In the genomic region with DNA sequence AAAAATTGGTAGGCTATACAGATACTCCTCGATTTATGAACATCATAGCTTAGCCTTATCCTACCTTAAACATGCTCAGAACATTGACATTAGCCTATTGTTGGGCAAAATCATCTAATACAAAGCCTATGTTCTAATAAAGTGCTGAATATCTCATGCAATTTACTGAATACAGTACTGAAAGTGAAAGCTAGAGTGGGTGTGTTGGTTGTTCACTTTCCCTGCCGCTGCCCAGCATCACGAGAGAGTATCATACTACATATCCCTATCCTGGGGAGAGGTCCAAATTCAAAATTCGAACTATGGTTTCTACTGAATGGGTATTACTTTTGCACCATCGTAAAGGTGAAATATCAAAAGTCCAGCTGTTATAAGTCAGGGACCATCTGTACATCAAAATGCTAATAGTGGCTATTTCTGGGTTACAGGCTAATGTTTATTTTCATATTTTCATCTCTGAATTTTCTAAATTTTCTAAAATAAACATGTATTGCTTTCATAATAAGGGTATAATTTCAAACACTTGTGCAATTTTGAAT, we compare ENCODE assay signal across 17 cellular contexts. TPM values are rescaled to one million over a fixed set of nuclear protein-coding genes. Genes with fewer than 3 reads are reported as not detected.
A peak's percentile ranks its signal among the peaks of the same experiment; 100 is the strongest.
DNase-seq lines count a peak whose midpoint lies in the region; ATAC-seq and TF ChIP-seq lines count a peak whose summit lies in the region.
"Had no signal": no experiment of that assay in that cellular context is flagged by ENCODE, and none has a peak within 500 bp of the region (broad histone marks: within the 10 kb centered on the region; RNA-seq: fewer than 3 reads in every experiment).

No MANE protein-coding gene starts in this region.

- intact Hi-C loops in activated CD4-positive, alpha-beta T cell treated with anti-CD3 and anti-CD28 coated beads, Interleukin-2, amount 10 ng/mL, durations not matched to agents 24 days and 14 days (cut with micrococcal nuclease) = no loop called here
- intact Hi-C loops in OCI-LY7 (cut with micrococcal nuclease; ENCODE audit: unreplicated experiment) = no loop called here

- no peaks in the 10 kb centered on the region for H3K27me3 ChIP-seq in subcutaneous abdominal adipose tissue (ENCODE audit: control insufficient read depth in 5 of 5, insufficient read depth in 4 of 5, low read length in 5 of 5)
- H3K27me3 ChIP-seq: thyroid gland had no signal

- H3K9me3 ChIP-seq in OCI-LY7 (ENCODE audit: low read length) = 0 out of 2 replicates have a peak, but pooled peaks cover 3% of the 10 kb centered on the region
- H3K9me3 ChIP-seq in subcutaneous abdominal adipose tissue (ENCODE audit: control insufficient read depth in 5 of 5, low read length in 5 of 5) = peaks cover 0 to 9% (median 3%) of the 10 kb centered on the region in 5 donors
- H3K9me3 ChIP-seq: thyroid gland had no signal

- no TSS peak for BruUV-seq in OCI-LY7 (replicated peaks; lab: Mats Ljungman, UMichigan)

- H3K79me2 ChIP-seq in OCI-LY7 (ENCODE audit: insufficient read depth, low read depth, low read length) = no peaks in the 10 kb centered on the region

- H2AFZ ChIP-seq in OCI-LY7 (ENCODE audit: low read length) = peak overlapping the region; percentile 71

- POLR2A ChIA-PET in OCI-LY7 (lab: Charles Lee) = interaction anchor here (1.0 kb wide), 1 partner anchor 87 kb away, joined by 4 read pairs; no protein-coding TSS in a partner anchor

- H3K4me1 Mint-ChIP-seq in activated CD4-positive, alpha-beta T cell treated with anti-CD3 and anti-CD28 coated beads, Interleukin-2, amount 10 ng/mL, durations not matched to agents 24 days and 14 days = no peaks in the 10 kb centered on the region

- H3K9me3 Mint-ChIP-seq in activated CD4-positive, alpha-beta T cell treated with anti-CD3 and anti-CD28 coated beads, Interleukin-2, amount 10 ng/mL, durations not matched to agents 24 days and 14 days = no peaks in the 10 kb centered on the region

- CTCF ChIA-PET in OCI-LY7 (lab: Charles Lee; ENCODE audit: unreplicated experiment) = no interaction called here

- no peak for TF ChIP-seq CTCF in OCI-LY7 (conservative IDR thresholded peaks at IDR 0.05; ENCODE audit: low read length)

- peak overlapping the region; percentile 57 for H3K4me2 ChIP-seq in OCI-LY7 (ENCODE audit: low read length)

- H3K27me3 Mint-ChIP-seq in activated CD4-positive, alpha-beta T cell treated with anti-CD3 and anti-CD28 coated beads, Interleukin-2, amount 10 ng/mL, durations not matched to agents 24 days and 14 days = peaks cover 12% of the 10 kb centered on the region

- H3K9ac ChIP-seq in subcutaneous abdominal adipose tissue (ENCODE audit: low read length in 5 of 5) = no peak overlapping the region

- DNase-seq in activated CD4-positive, alpha-beta T cell treated with anti-CD3 and anti-CD28 coated beads, Interleukin-2, amount 10 ng/mL, durations not matched to agents 24 days and 14 days = peak; percentile 36
- DNase-seq in activated CD4-positive, alpha-beta T cell treated with anti-CD3 and anti-CD28 coated beads, Interleukin-2, amount 50 U/mL, for 48 hours = no peak
- no peak for DNase-seq in OCI-LY7 (ENCODE audit: low spot score)
- peak; percentile 52 for DNase-seq in fibroblast of peridontal ligament (ENCODE audit: extremely low read depth)
- DNase-seq in KG1 (lab: John Stamatoyannopoulos, UW) = no peak
- DNase-seq: amniotic stem cell, islet precursor cell, NCI-H1436 treated with DMSO at 0.1 percent for 48 hours, NCI-H524, SHP77 treated with DMSO at 0.1 percent for 48 hours, thyroid gland had no signal

- no peaks in the 10 kb centered on the region for H3K36me3 Mint-ChIP-seq in activated CD4-positive, alpha-beta T cell treated with anti-CD3 and anti-CD28 coated beads, Interleukin-2, amount 10 ng/mL, durations not matched to agents 24 days and 14 days (ENCODE audit: low read depth)
- H3K36me3 Mint-ChIP-seq: IgD-negative memory B cell had no signal

- ATAC-seq in HG02840 (IDR thresholded peaks at IDR 0.05; ENCODE audit: low FRiP score, unreplicated experiment) (no peak), HG03095 (IDR thresholded peaks at IDR 0.05; ENCODE audit: unreplicated experiment) (no peak)

- H3K4me3 ChIP-seq in OCI-LY7 (ENCODE audit: low read depth, low read length, poor library complexity, severe bottlenecking) (peak overlapping the region; percentile 39), subcutaneous abdominal adipose tissue (ENCODE audit: low read depth in 1 of 5, low read length in 5 of 5) (peak overlapping the region in 4 of 5 donors; percentile 9 to 65 (median 34))
- H3K4me3 ChIP-seq: thyroid gland had no signal

- H3K27ac ChIP-seq in OCI-LY7 (ENCODE audit: low read depth, low read length, poor library complexity, severe bottlenecking) = no peak overlapping the region
- H3K27ac ChIP-seq in subcutaneous abdominal adipose tissue (ENCODE audit: low read depth, low read length) = no peak overlapping the region
- H3K27ac ChIP-seq: thyroid gland had no signal

- H3K4me1 ChIP-seq in OCI-LY7 (ENCODE audit: insufficient read depth, low read length, poor library complexity, severe bottlenecking) (no peaks in the 10 kb centered on the region), subcutaneous abdominal adipose tissue (ENCODE audit: control insufficient read depth in 5 of 5, insufficient read depth in 5 of 5, low read length in 5 of 5) (no peaks in the 10 kb centered on the region)
- H3K4me1 ChIP-seq: thyroid gland had no signal

- no peak overlapping the region for H3K27ac Mint-ChIP-seq in activated CD4-positive, alpha-beta T cell treated with anti-CD3 and anti-CD28 coated beads, Interleukin-2, amount 10 ng/mL, durations not matched to agents 24 days and 14 days
- H3K27ac Mint-ChIP-seq: dendritic cell treated with granulocyte-macrophage colony-stimulating factor and Interleukin-4, amounts not matched to agents 40 ng/mL and 50 ng/mL, for 4 days; progenitor cell of endocrine pancreas had no signal

- H3K9me2 ChIP-seq in OCI-LY7 (ENCODE audit: insufficient read depth, low read length) = no peaks in the 10 kb centered on the region

- H3K36me3 ChIP-seq in OCI-LY7 (ENCODE audit: insufficient read depth, low read length) (no peaks in the 10 kb centered on the region), subcutaneous abdominal adipose tissue (ENCODE audit: control insufficient read depth in 5 of 5, insufficient read depth in 5 of 5, low read length in 5 of 5) (no peaks in the 10 kb centered on the region)
- H3K36me3 ChIP-seq: thyroid gland had no signal

- no peaks in the 10 kb centered on the region for H4K20me1 ChIP-seq in OCI-LY7 (ENCODE audit: insufficient read depth, low read length)

- no peak overlapping the region for H3K4me3 Mint-ChIP-seq in activated CD4-positive, alpha-beta T cell treated with anti-CD3 and anti-CD28 coated beads, Interleukin-2, amount 10 ng/mL, durations not matched to agents 24 days and 14 days
- H3K4me3 Mint-ChIP-seq: dendritic cell treated with granulocyte-macrophage colony-stimulating factor and Interleukin-4, amounts not matched to agents 40 ng/mL and 50 ng/mL, for 4 days had no signal

RNA-seq across cellular contexts. Expression of a gene that starts 54.5 kb away (rescaled TPM):
- total RNA-seq in activated CD4-positive, alpha-beta T cell treated with anti-CD3 and anti-CD28 coated beads, Interleukin-2, amount 10 ng/mL, durations not matched to agents 24 days and 14 days = not detected in 2 replicates
- 0.23 TPM in 1 of 2 replicates, not detected in the other for total RNA-seq in OCI-LY7 (2014; rRNA removed; shearing (Covaris generic))
- not detected in 2 replicates for total RNA-seq in OCI-LY7 (2022)
- total RNA-seq: progenitor cell of endocrine pancreas, thyroid gland had no signal

Comparison
In these comparisons a context has a peak if more than half of its experiments do, and no peak if none do; other contexts are left out.
1. DNase-seq: peak in activated CD4-positive, alpha-beta T cell treated with anti-CD3 and anti-CD28 coated beads, Interleukin-2, amount 10 ng/mL, durations not matched to agents 24 days and 14 days (single experiment) and fibroblast of peridontal ligament (single experiment); none in activated CD4-positive, alpha-beta T cell treated with anti-CD3 and anti-CD28 coated beads, Interleukin-2, amount 50 U/mL, for 48 hours (0 of 2), OCI-LY7 (single experiment) and KG1 (single experiment).